Comparison of ENCODE assay signal across 3 cellular contexts in the genomic region with DNA sequence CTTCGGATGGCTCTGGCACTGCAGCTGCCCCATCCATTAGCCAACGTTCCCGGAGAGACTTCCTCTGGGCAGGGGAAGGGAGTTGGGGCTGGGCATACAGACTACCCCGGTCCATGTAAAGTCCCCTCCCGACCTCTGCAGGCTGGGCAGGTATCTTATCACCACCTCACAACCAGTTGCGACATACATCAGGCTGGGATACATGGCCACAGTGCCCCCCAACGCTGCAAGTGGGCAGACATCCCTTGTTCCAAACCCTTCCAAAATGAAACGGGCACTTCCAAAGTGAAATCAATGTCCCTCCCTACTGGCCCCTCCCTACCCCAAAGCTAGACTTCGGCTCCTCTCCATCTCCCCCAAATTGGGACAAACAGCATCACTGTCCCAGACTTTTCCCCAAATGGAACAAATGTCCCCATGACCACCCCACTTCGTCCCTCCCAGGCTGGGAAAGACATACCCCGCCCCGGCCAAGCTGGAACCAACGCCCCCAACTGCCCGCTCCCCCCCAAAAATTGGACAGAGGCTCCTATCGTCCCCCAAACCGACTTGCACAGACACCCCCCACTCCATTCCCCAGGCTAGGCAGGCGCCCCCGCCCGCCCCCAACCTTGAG.
TF ChIP-seq lines count a peak whose summit lies in the region.

No MANE protein-coding gene starts in this region.

TF ChIP-seq in HEK293, 187 proteins besides CTCF, POLR2A, EP300 and RAD21 (continues in another document):
- TF ChIP-seq ATF2 (tag by site-specific recombination; IDR thresholded peaks at IDR 0.05; ENCODE audit: low read depth) (no peak), TSHZ1 (tag by site-specific recombination; IDR thresholded peaks at IDR 0.05; ENCODE audit: borderline replicate concordance) (no peak), ZBTB10 (tag by site-specific recombination; IDR thresholded peaks at IDR 0.05) (0 out of 2 replicates have a peak, but pooled peaks have one; percentile 57)

TF ChIP-seq in H1, 55 proteins besides CTCF, POLR2A, EP300 and RAD21:
- no peak for TF ChIP-seq YY1 (IDR thresholded peaks at IDR 0.05; ENCODE audit: low read depth, low read length)
- TF ChIP-seq RNF2 (IDR thresholded peaks at IDR 0.05; ENCODE audit: borderline replicate concordance, low read depth, low read length, missing control alignments, poor library complexity, severe bottlenecking) = no peak
- TF ChIP-seq MAFK (IDR thresholded peaks at IDR 0.05; ENCODE audit: low read depth, low read length) = no peak

TF ChIP-seq in GM12891, 5 proteins besides CTCF, POLR2A, EP300 and RAD21:
- TF ChIP-seq PAX5 (IDR thresholded peaks at IDR 0.05; ENCODE audit: insufficient read depth, low read length, severe bottlenecking) = no peak
